ENCODE assay signal across 32 cellular contexts in genomic region chr12:46839232-46839631, GRCh38. TPM values are rescaled to one million over a fixed set of nuclear protein-coding genes. Genes with fewer than 3 reads are reported as not detected.
"Had no signal": no experiment of that assay in that cellular context is flagged by ENCODE, and none has a peak within 500 bp of the region (broad histone marks: within the 10 kb centered on the region; RNA-seq: fewer than 3 reads in every experiment).

No MANE protein-coding gene starts in this region.

- H3K4me3 Mint-ChIP-seq: activated CD4-positive, alpha-beta T cell treated with anti-CD3 and anti-CD28 coated beads, Interleukin-2, amount 10 ng/mL, durations not matched to agents 24 days and 14 days; activated CD8-positive, alpha-beta T cell treated with anti-CD3 and anti-CD28 coated beads for 36 hours; activated naive CD4-positive, alpha-beta T cell treated with anti-CD3 and anti-CD28 coated beads, Interleukin-2, amount 50 U/mL, for 24 hours; activated naive CD8-positive, alpha-beta T cell treated with anti-CD3 and anti-CD28 coated beads, Interleukin-2, amount 10 ng/mL, durations not matched to agents 7 days and 5 days had no signal

- H3K9me3 Mint-ChIP-seq: activated CD4-positive, alpha-beta T cell treated with anti-CD3 and anti-CD28 coated beads, Interleukin-2, amount 10 ng/mL, durations not matched to agents 24 days and 14 days; activated CD8-positive, alpha-beta T cell treated with anti-CD3 and anti-CD28 coated beads for 36 hours; activated naive CD4-positive, alpha-beta T cell treated with anti-CD3 and anti-CD28 coated beads, Interleukin-2, amount 50 U/mL, for 24 hours; activated T-helper 2 cell treated with anti-CD3 and anti-CD28 coated beads, Interferon-gamma antibody, Interleukin-2, Interleukin-4, amounts not matched to agents 10 μg/mL and 5 μg/mL and 100 μg/mL, durations not matched to agents 14 hours and 24 hours and 36 hours had no signal

- ATAC-seq: activated CD8-positive, alpha-beta T cell treated with anti-CD3 and anti-CD28 coated beads for 36 hours; Right ventricle myocardium inferior had no signal

- H3K27ac ChIP-seq: ascending aorta, RWPE1, WERI-Rb-1 had no signal

- H3K27ac Mint-ChIP-seq: activated CD4-positive, alpha-beta T cell treated with anti-CD3 and anti-CD28 coated beads, Interleukin-2, amount 10 ng/mL, durations not matched to agents 24 days and 14 days; activated CD8-positive, alpha-beta T cell treated with anti-CD3 and anti-CD28 coated beads for 36 hours; activated naive CD4-positive, alpha-beta T cell treated with anti-CD3 and anti-CD28 coated beads, Interleukin-2, amount 50 U/mL, for 24 hours; activated naive CD8-positive, alpha-beta T cell treated with anti-CD3 and anti-CD28 coated beads, Interleukin-2, amount 10 ng/mL, durations not matched to agents 7 days and 5 days; activated T-helper 2 cell treated with anti-CD3 and anti-CD28 coated beads, Interferon-gamma antibody, Interleukin-2, Interleukin-4, amounts not matched to agents 10 μg/mL and 5 μg/mL and 100 μg/mL, durations not matched to agents 14 hours and 24 hours and 36 hours had no signal

- H3K4me1 Mint-ChIP-seq: activated CD4-positive, alpha-beta T cell treated with anti-CD3 and anti-CD28 coated beads, Interleukin-2, amount 10 ng/mL, durations not matched to agents 24 days and 14 days; activated naive CD4-positive, alpha-beta T cell treated with anti-CD3 and anti-CD28 coated beads, Interleukin-2, amount 50 U/mL, for 24 hours; activated naive CD8-positive, alpha-beta T cell treated with anti-CD3 and anti-CD28 coated beads, Interleukin-2, amount 10 ng/mL, durations not matched to agents 7 days and 5 days had no signal

- H3K4me1 ChIP-seq: ascending aorta had no signal

- H3K36me3 Mint-ChIP-seq: activated naive CD4-positive, alpha-beta T cell treated with anti-CD3 and anti-CD28 coated beads, Interleukin-2, amount 50 U/mL, for 24 hours; activated naive CD8-positive, alpha-beta T cell treated with anti-CD3 and anti-CD28 coated beads, Interleukin-2, amount 10 ng/mL, durations not matched to agents 7 days and 5 days had no signal

- H3K4me3 ChIP-seq: ascending aorta had no signal

- DNase-seq: activated CD4-positive, alpha-beta T cell treated with anti-CD3 and anti-CD28 coated beads for 1 hour; activated CD4-positive, alpha-beta T cell treated with anti-CD3 and anti-CD28 coated beads, Interleukin-2, amount 10 ng/mL, durations not matched to agents 24 days and 14 days; activated CD4-positive, alpha-beta T cell treated with anti-CD3 and anti-CD28 coated beads, Interleukin-2, amount 50 U/mL, for 4 hours; activated CD4-positive, CD25-positive, alpha-beta regulatory T cell; activated CD8-positive, alpha-beta T cell treated with anti-CD3 and anti-CD28 coated beads for 36 hours; activated gamma-delta T cell; activated naive CD4-positive, alpha-beta T cell treated with Interleukin-2 at 50 U/mL for 16 hours; activated naive CD8-positive, alpha-beta T cell treated with anti-CD3 and anti-CD28 coated beads, Interleukin-2, amount 10 ng/mL, durations not matched to agents 7 days and 5 days; activated T-cell treated with anti-CD3 and anti-CD28 coated beads, Interleukin-2, amount 50 U/mL, for 1 hour; amygdala; caudate nucleus; cerebellar nuclear complex; MM.1S; MV-4-11; NCI-H1092; NCI-H1436 treated with DMSO at 0.1 percent for 48 hours; NCI-H1694 treated with DMSO at 0.1 percent for 48 hours; NCI-H2029; NCI-H345; NCI-H524 treated with DMSO at 0.1 percent for 48 hours; SIG-M5; T1000; WERI-Rb-1 had no signal

- H3K27me3 ChIP-seq: ascending aorta had no signal

- H3K36me3 ChIP-seq: ascending aorta, WERI-Rb-1 had no signal

- H3K9me3 ChIP-seq: ascending aorta had no signal

RNA-seq across cellular contexts. Expression of gene SLC38A4, which starts 13.4 kb away (rescaled TPM):
- total RNA-seq: activated CD4-positive, alpha-beta T cell treated with anti-CD3 and anti-CD28 coated beads, Interleukin-2, amount 10 ng/mL, durations not matched to agents 24 days and 14 days; activated CD8-positive, alpha-beta memory T cell treated with anti-CD3 and anti-CD28 coated beads for 36 hours; activated CD8-positive, alpha-beta T cell treated with anti-CD3 and anti-CD28 coated beads for 36 hours; activated naive CD8-positive, alpha-beta T cell treated with anti-CD3 and anti-CD28 coated beads, Interleukin-2, amount 10 ng/mL, durations not matched to agents 7 days and 5 days; activated T-helper 2 cell treated with anti-CD3 and anti-CD28 coated beads, Interferon-gamma antibody, Interleukin-2, Interleukin-4, amounts not matched to agents 10 μg/mL and 5 μg/mL and 100 μg/mL, durations not matched to agents 14 hours and 24 hours and 36 hours; ascending aorta; SK-MEL-5; T-helper 1 cell treated with Interleukin-12 subunit alpha and Interleukin-12 subunit beta and Interleukin-4 antibody, amounts not matched to agents 30 ng/mL and 1 ng/mL, for 36 hours; T-helper 2 cell treated with Interferon-gamma antibody and Interleukin-4, amounts not matched to agents 100 ng/mL and 5 ng/mL, for 36 hours had no signal
